16 cellular contexts compared by ENCODE assay signal in genomic region chr14:103633391-103633790, GRCh38. TPM values are rescaled to one million over a fixed set of nuclear protein-coding genes. Genes with fewer than 3 reads are reported as not detected.
DNase-seq lines count a peak whose midpoint lies in the region; ATAC-seq and TF ChIP-seq lines count a peak whose summit lies in the region.
"Had no signal": no experiment of that assay in that cellular context is flagged by ENCODE, and none has a peak within 500 bp of the region (broad histone marks: within the 10 kb centered on the region; RNA-seq: fewer than 3 reads in every experiment).

No MANE protein-coding gene starts in this region.

- no peaks in the 10 kb centered on the region for H3K9me3 Mint-ChIP-seq in CD14-positive monocyte
- no peaks in the 10 kb centered on the region for H3K9me3 Mint-ChIP-seq in CD4-positive, alpha-beta memory T cell
- H3K9me3 Mint-ChIP-seq in activated B cell treated with CpG ODN at 0.5 μM for 24 hours = no peaks in the 10 kb centered on the region
- peaks cover 0 to 1% (median 0%) of the 10 kb centered on the region in 11 donors for H3K9me3 Mint-ChIP-seq in naive thymus-derived CD4-positive, alpha-beta T cell
- H3K9me3 Mint-ChIP-seq: mesothelial cell of epicardium had no signal

- intact Hi-C loops in CD14-positive monocyte (cut with micrococcal nuclease) (no loop called here), activated B cell treated with CpG ODN at 0.5 μM for 24 hours (cut with micrococcal nuclease) (no loop called here), posterior vena cava (cut with DNase I) (loop anchor here in 1 of 2 donors (5.0 kb wide), 1 partner anchor 504 kb away; the partner anchor contains the start of gene KIF26A)
- intact Hi-C loops in CD4-positive, alpha-beta memory T cell (cut with micrococcal nuclease) = no loop called here
- intact Hi-C loops in naive thymus-derived CD4-positive, alpha-beta T cell (cut with micrococcal nuclease) = no loop called here

- peaks cover 62% of the 10 kb centered on the region for H3K4me1 ChIP-seq in CD4-positive, alpha-beta memory T cell (ENCODE audit: insufficient read depth, low read length)
- peaks cover 22 to 34% of the 10 kb centered on the region in 2 donors for H3K4me1 ChIP-seq in naive thymus-derived CD4-positive, alpha-beta T cell (ENCODE audit: control insufficient read depth in 2 of 2, insufficient read depth in 2 of 2, low read length in 2 of 2)
- H3K4me1 ChIP-seq: foreskin keratinocyte had no signal

- ATAC-seq in activated B cell treated with CpG ODN at 0.5 μM for 24 hours (ENCODE audit: low read depth) (no peak), GM21723 (IDR thresholded peaks at IDR 0.05; ENCODE audit: unreplicated experiment) (no peak)
- ATAC-seq in naive thymus-derived CD4-positive, alpha-beta T cell = no peak
- ATAC-seq: foreskin keratinocyte had no signal

- POLR2A ChIA-PET in CD4-positive, alpha-beta memory T cell (lab: Charles Lee; ENCODE audit: partially characterized antibody) = no interaction called here
- POLR2A ChIA-PET in activated B cell treated with CpG ODN at 0.5 μM for 24 hours (lab: Charles Lee) = no interaction called here
- POLR2A ChIA-PET in naive thymus-derived CD4-positive, alpha-beta T cell (lab: Charles Lee) = interaction anchor here (0.7 kb wide), 1 partner anchor 1119 kb away, joined by 3 read pairs; no protein-coding TSS in a partner anchor

- H3K27ac Mint-ChIP-seq in CD14-positive monocyte (peak overlapping the region in 5 of 7 donors; percentile 17 to 63 (median 53)), activated B cell treated with CpG ODN at 0.5 μM for 24 hours (peak overlapping the region; percentile 63)
- H3K27ac Mint-ChIP-seq in CD4-positive, alpha-beta memory T cell = peak overlapping the region in 5 of 7 donors; percentile 29 to 80 (median 44)
- peak overlapping the region in 4 of 9 donors; percentile 40 to 80 (median 65) for H3K27ac Mint-ChIP-seq in naive thymus-derived CD4-positive, alpha-beta T cell
- H3K27ac Mint-ChIP-seq: mesothelial cell of epicardium had no signal

- H3K27ac ChIP-seq in CD4-positive, alpha-beta memory T cell (ENCODE audit: low read depth, low read length) = no peak overlapping the region
- no peak overlapping the region for H3K27ac ChIP-seq in naive thymus-derived CD4-positive, alpha-beta T cell (ENCODE audit: low read depth, low read length)
- H3K27ac ChIP-seq: foreskin keratinocyte had no signal

- H3K27me3 Mint-ChIP-seq in CD14-positive monocyte (ENCODE audit: low read depth in 3 of 3) = no peaks in the 10 kb centered on the region
- H3K27me3 Mint-ChIP-seq in CD4-positive, alpha-beta memory T cell = no peaks in the 10 kb centered on the region
- no peaks in the 10 kb centered on the region for H3K27me3 Mint-ChIP-seq in activated B cell treated with CpG ODN at 0.5 μM for 24 hours
- H3K27me3 Mint-ChIP-seq in naive thymus-derived CD4-positive, alpha-beta T cell = no peaks in the 10 kb centered on the region

- CTCF ChIA-PET in CD4-positive, alpha-beta memory T cell (lab: Charles Lee; ENCODE audit: partially characterized antibody) = no interaction called here
- CTCF ChIA-PET in activated B cell treated with CpG ODN at 0.5 μM for 24 hours (lab: Charles Lee) = no interaction called here
- CTCF ChIA-PET in naive thymus-derived CD4-positive, alpha-beta T cell (lab: Charles Lee) = no interaction called here

- TF ChIP-seq CTCF in CD14-positive monocyte (IDR thresholded peaks at IDR 0.05) (no peak), activated B cell treated with CpG ODN at 0.5 μM for 24 hours (IDR thresholded peaks at IDR 0.05) (no peak)

- DNase-seq in CD14-positive monocyte (ENCODE audit: low spot score) (no peak), activated B cell treated with CpG ODN at 0.5 μM for 24 hours (no peak), posterior vena cava (ENCODE audit: low spot score) (no peak), OCI-M2 (lab: John Stamatoyannopoulos, UW; ENCODE audit: unreplicated experiment) (no peak)
- no peak for DNase-seq in CD4-positive, alpha-beta memory T cell
- DNase-seq in naive thymus-derived CD4-positive, alpha-beta T cell = no peak
- DNase-seq: activated CD4-positive, alpha-beta T cell treated with anti-CD3 and anti-CD28 coated beads for 1 hour; foreskin keratinocyte; NCI-H1092; NCI-H2029 treated with DMSO at 0.1 percent for 48 hours; sigmoid colon; stimulated activated CD4-positive, alpha-beta T cell treated with anti-CD3 and anti-CD28 coated beads, Interleukin-1b, Interleukin-23, amount 100 ng/mL, for 48 hours; uterus had no signal

- peaks cover 44% of the 10 kb centered on the region for H3K4me1 Mint-ChIP-seq in CD14-positive monocyte
- peaks cover 37 to 70% (median 53%) of the 10 kb centered on the region in 4 donors for H3K4me1 Mint-ChIP-seq in CD4-positive, alpha-beta memory T cell
- peaks cover 56% of the 10 kb centered on the region for H3K4me1 Mint-ChIP-seq in activated B cell treated with CpG ODN at 0.5 μM for 24 hours
- peaks cover 40 to 74% (median 55%) of the 10 kb centered on the region in 7 donors for H3K4me1 Mint-ChIP-seq in naive thymus-derived CD4-positive, alpha-beta T cell

- H3K4me3 ChIP-seq in CD4-positive, alpha-beta memory T cell (ENCODE audit: low read length in 2 of 2) = no peak overlapping the region
- no peak overlapping the region for H3K4me3 ChIP-seq in naive thymus-derived CD4-positive, alpha-beta T cell (ENCODE audit: low read length)
- H3K4me3 ChIP-seq: HAP-1, sigmoid colon, uterus had no signal

- H3K27me3 ChIP-seq in CD4-positive, alpha-beta memory T cell (ENCODE audit: insufficient read depth, low read length) = no peaks in the 10 kb centered on the region
- no peaks in the 10 kb centered on the region for H3K27me3 ChIP-seq in naive thymus-derived CD4-positive, alpha-beta T cell (ENCODE audit: control insufficient read depth in 2 of 2, insufficient read depth in 2 of 2, low read length in 2 of 2)
- H3K27me3 ChIP-seq: foreskin keratinocyte, sigmoid colon, uterus had no signal

- H3K36me3 ChIP-seq in CD4-positive, alpha-beta memory T cell (ENCODE audit: insufficient read depth, low read length) = no peaks in the 10 kb centered on the region
- H3K36me3 ChIP-seq in naive thymus-derived CD4-positive, alpha-beta T cell (ENCODE audit: control insufficient read depth in 2 of 3, insufficient read depth in 3 of 3, low read length in 3 of 3) = peaks cover 0 to 9% (median 3%) of the 10 kb centered on the region in 3 experiments
- H3K36me3 ChIP-seq: uterus had no signal

- H3K9me3 ChIP-seq in CD4-positive, alpha-beta memory T cell (ENCODE audit: control insufficient read depth in 1 of 2, low read length in 2 of 2) = no peaks in the 10 kb centered on the region
- no peaks in the 10 kb centered on the region for H3K9me3 ChIP-seq in naive thymus-derived CD4-positive, alpha-beta T cell (ENCODE audit: control insufficient read depth in 2 of 3, low read length in 3 of 3)
- H3K9me3 ChIP-seq: HAP-1, sigmoid colon, uterus had no signal

- H3K4me3 Mint-ChIP-seq in CD14-positive monocyte (peak overlapping the region in 1 of 2 donors; percentile 40), activated B cell treated with CpG ODN at 0.5 μM for 24 hours (no peak overlapping the region)
- peak overlapping the region in 5 of 8 donors; percentile 3 to 53 (median 43) for H3K4me3 Mint-ChIP-seq in CD4-positive, alpha-beta memory T cell
- peak overlapping the region in 6 of 10 donors; percentile 17 to 69 (median 34) for H3K4me3 Mint-ChIP-seq in naive thymus-derived CD4-positive, alpha-beta T cell
- H3K4me3 Mint-ChIP-seq: mesothelial cell of epicardium had no signal

- H3K36me3 Mint-ChIP-seq in CD14-positive monocyte = peaks cover 15 to 46% of the 10 kb centered on the region in 2 donors
- peaks cover 16 to 28% of the 10 kb centered on the region in 2 donors for H3K36me3 Mint-ChIP-seq in CD4-positive, alpha-beta memory T cell
- H3K36me3 Mint-ChIP-seq in activated B cell treated with CpG ODN at 0.5 μM for 24 hours (ENCODE audit: low read depth) = peaks cover 24% of the 10 kb centered on the region
- peaks cover 0 to 10% (median 8%) of the 10 kb centered on the region in 5 donors for H3K36me3 Mint-ChIP-seq in naive thymus-derived CD4-positive, alpha-beta T cell

RNA-seq across cellular contexts. Expression of gene KLC1, which starts 4.4 kb away (rescaled TPM):
- polyA plus RNA-seq in CD14-positive monocyte = 10 to 100 TPM; 41.5 to 46.6 TPM
- total RNA-seq in CD4-positive, alpha-beta memory T cell = 100 to 1,000 TPM; 242 to 278 TPM
- 10 to 100 TPM; 31.8 to 88.9 TPM for polyA plus RNA-seq in CD4-positive, alpha-beta memory T cell
- 126 and 153 TPM in 2 replicates for total RNA-seq in activated B cell treated with CpG ODN at 0.5 μM for 24 hours
- 100 to 1,000 TPM; 150 to 268 (median 174) TPM for total RNA-seq in naive thymus-derived CD4-positive, alpha-beta T cell
- 10 to 100 TPM; 65.5 to 75.8 TPM for polyA plus RNA-seq in naive thymus-derived CD4-positive, alpha-beta T cell
- 100 to 1,000 TPM; 169 to 192 TPM for total RNA-seq in posterior vena cava
